Comparison of ENCODE assay signal across 8 cellular contexts in genomic region chr4:163701915-163702314, GRCh38.
DNase-seq lines count a peak whose midpoint lies in the region; ATAC-seq and TF ChIP-seq lines count a peak whose summit lies in the region.

No MANE protein-coding gene starts in this region.

- H3K9me3 ChIP-seq in AG04450 (ENCODE audit: control insufficient read depth, insufficient read depth, low read length): no peaks in the 10 kb centered on the region
- H3K9me3 ChIP-seq in Caco-2: no peaks in the 10 kb centered on the region

- H3K4me3 ChIP-seq in AG04450 (ENCODE audit: low read depth, low read length) (no peak overlapping the region), Caco-2 (ENCODE audit: low read depth, low read length) (no peak overlapping the region)

- no peaks in the 10 kb centered on the region for H3K27me3 Mint-ChIP-seq in Caco-2 (ENCODE audit: insufficient read depth, unreplicated experiment)

- no peak overlapping the region for H3K4me3 Mint-ChIP-seq in Caco-2 (ENCODE audit: unreplicated experiment)

- H3K36me3 Mint-ChIP-seq in Caco-2 (ENCODE audit: insufficient read depth, unreplicated experiment): no peaks in the 10 kb centered on the region

- CTCF ChIA-PET in AG04450 (lab: Charles Lee): interaction anchor here (0.8 to 2.7 kb wide), 2 partner anchors 21 to 153 kb away, joined by 4 to 10 read pairs; no protein-coding TSS in a partner anchor
- CTCF ChIA-PET in Caco-2 (lab: Charles Lee): no interaction called here

- H3K9me3 Mint-ChIP-seq in Caco-2 (ENCODE audit: unreplicated experiment): no peaks in the 10 kb centered on the region

- TF ChIP-seq CTCF in AG04450 (IDR thresholded peaks at IDR 0.05; ENCODE audit: low read depth, low read length) (0 out of 2 replicates have a peak, but pooled peaks have one; percentile 17), Caco-2 (IDR thresholded peaks at IDR 0.05; ENCODE audit: insufficient read depth in 1 of 2, low read depth in 1 of 2, low read length in 1 of 2, severe bottlenecking in 1 of 2, unreplicated experiment in 1 of 2) (no peak)

- H3K36me3 ChIP-seq in Caco-2 (ENCODE audit: control insufficient read depth, insufficient read depth, low read length): no peaks in the 10 kb centered on the region

- H3K4me1 Mint-ChIP-seq in Caco-2 (ENCODE audit: low read depth, unreplicated experiment): no peaks in the 10 kb centered on the region

- H3K27ac ChIP-seq in AG04450 (ENCODE audit: low read depth, low read length): no peak overlapping the region

- POLR2A ChIA-PET in AG04450 (lab: Yijun Ruan, JAX): interaction anchor here (0.6 kb wide), 1 partner anchor 53 kb away, joined by 3 read pairs; no protein-coding TSS in a partner anchor
- POLR2A ChIA-PET in Caco-2 (lab: Charles Lee): no interaction called here

- H3K27ac Mint-ChIP-seq in Caco-2 (ENCODE audit: unreplicated experiment): no peak overlapping the region

- no peaks in the 10 kb centered on the region for H3K4me1 ChIP-seq in Caco-2

- intact Hi-C loops in Caco-2 (cut with micrococcal nuclease; ENCODE audit: unreplicated experiment): no loop called here

- ATAC-seq in GM19035 (IDR thresholded peaks at IDR 0.05; ENCODE audit: unreplicated experiment) (peak; percentile 91), HG02943 (IDR thresholded peaks at IDR 0.05; ENCODE audit: low read depth, unreplicated experiment) (peak; percentile 86)

- no TSS peak for BruUV-seq in Caco-2 (replicated peaks; lab: Mats Ljungman, UMichigan)

- DNase-seq in AG04450 (ENCODE audit: low read depth, low spot score) (peak; percentile 80), SHP77 (lab: John Stamatoyannopoulos, UW) (peak; percentile 42 to 45), Caco-2 (no peak), UCSD-AML1 (lab: John Stamatoyannopoulos, UW; ENCODE audit: unreplicated experiment) (no peak), activated gamma-delta T cell treated with Interleukin-2 at 50 U/mL for 16 hours (no peak)
- DNase-seq in NK-92 treated with Interleukin-12 subunit alpha and Interleukin-12 subunit beta, amount 100 ng/mL, for 24 hours (lab: John Stamatoyannopoulos, UW): no peak

- H3K27me3 ChIP-seq in AG04450 (ENCODE audit: control insufficient read depth, insufficient read depth, low read length): no peaks in the 10 kb centered on the region
- no peaks in the 10 kb centered on the region for H3K27me3 ChIP-seq in Caco-2 (replicated peaks; ENCODE audit: control insufficient read depth, insufficient read depth, low read length)

Comparison
In these comparisons a context has a peak if more than half of its experiments do, and no peak if none do; other contexts are left out.
1. DNase-seq: peak in AG04450 (single experiment) and SHP77 (2 of 2); none in Caco-2 (0 of 2), UCSD-AML1 (single experiment), activated gamma-delta T cell treated with Interleukin-2 at 50 U/mL for 16 hours (single experiment) and NK-92 treated with Interleukin-12 subunit alpha and Interleukin-12 subunit beta, amount 100 ng/mL, for 24 hours (single experiment).